In the genomic region with DNA sequence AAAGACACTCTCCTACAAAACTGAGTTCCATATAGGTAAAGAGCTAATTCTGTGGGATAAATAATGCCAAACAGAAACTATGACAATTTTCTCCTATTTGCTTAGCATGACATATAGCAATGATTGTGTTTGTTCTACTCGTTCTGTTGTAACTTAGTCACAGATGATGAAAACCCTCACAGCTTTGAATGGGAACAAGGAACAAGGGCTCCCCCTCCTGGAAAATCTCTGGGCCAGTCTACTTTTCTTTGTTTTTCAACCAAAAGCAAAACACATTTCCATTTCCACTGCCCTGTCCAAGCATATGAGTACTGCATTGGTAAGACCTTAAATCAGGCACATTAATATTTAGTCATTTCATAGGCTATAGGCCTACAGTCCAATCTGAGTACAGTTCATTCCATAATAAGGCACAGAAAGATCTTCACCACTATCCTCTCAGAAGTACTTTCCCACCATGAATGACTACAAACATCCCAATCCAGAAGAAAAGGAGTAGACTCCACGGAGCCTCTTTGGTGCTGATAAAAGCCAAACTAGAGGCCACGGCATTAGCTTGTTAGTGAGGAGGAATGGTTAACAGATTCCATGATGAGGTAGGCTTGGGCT, we compare ENCODE assay signal across 9 cellular contexts.
DNase-seq lines count a peak whose midpoint lies in the region; ATAC-seq, FAIRE-seq and TF ChIP-seq lines count a peak whose summit lies in the region.
"Had no signal": no experiment of that assay in that cellular context is flagged by ENCODE, and none has a peak within 500 bp of the region (broad histone marks: within the 10 kb centered on the region; RNA-seq: fewer than 3 reads in every experiment).

No MANE protein-coding gene starts in this region.

- no peak overlapping the region for H3K4me3 ChIP-seq in testis

- H3K9me3 ChIP-seq in testis: no peaks in the 10 kb centered on the region

- ATAC-seq in HG02840 (IDR thresholded peaks at IDR 0.05; ENCODE audit: low FRiP score, unreplicated experiment): no peak
- ATAC-seq: T-cell had no signal

- DNase-seq in COLO668 (lab: John Stamatoyannopoulos, UW; ENCODE audit: unreplicated experiment): peak; percentile 41
- peak; percentile 66 for DNase-seq in H4 (ENCODE audit: low spot score)
- peak; percentile 36 for DNase-seq in NOMO-1 treated with dmso at 0.1 percent for 144 hours (lab: John Stamatoyannopoulos, UW; ENCODE audit: unreplicated experiment)
- peak in 41 of 61 donors; percentile 1 to 64 (median 10) for DNase-seq in caudate nucleus (lab: John Stamatoyannopoulos, UW)
- DNase-seq in left kidney (ENCODE audit: low read depth, low spot score): peak; percentile 72
- DNase-seq in testis: peak; percentile 78
- no peak for DNase-seq in GM19239 (ENCODE audit: insufficient read length, low spot score)

- no peaks in the 10 kb centered on the region for H3K27me3 ChIP-seq in testis

- TF ChIP-seq CTCF in testis (IDR thresholded peaks at IDR 0.05): peak; percentile 12 to 51 (median 51)

- no peaks in the 10 kb centered on the region for H3K36me3 ChIP-seq in testis (ENCODE audit: low read depth, missing control alignments)

- H3K4me1 ChIP-seq in testis: peaks cover 15% of the 10 kb centered on the region

- FAIRE-seq in GM19239 (lab: Jason Lieb, UNC): no peak

- intact Hi-C loops in testis (cut with DNase I; ENCODE audit: low total_unique reads): no loop called here

- no peak overlapping the region for H3K27ac ChIP-seq in caudate nucleus (ENCODE audit: low read depth, low read length)
- H3K27ac ChIP-seq in testis: peak overlapping the region; percentile 1 to 46

- no peak for TF ChIP-seq POLR2A in testis (IDR thresholded peaks at IDR 0.05)

- 43 to 56% methylated on average over 3 of the region's 3 CpGs for WGBS in testis, 2 donors
